Comparison of ENCODE assay signal across 8 cellular contexts in the genomic region with DNA sequence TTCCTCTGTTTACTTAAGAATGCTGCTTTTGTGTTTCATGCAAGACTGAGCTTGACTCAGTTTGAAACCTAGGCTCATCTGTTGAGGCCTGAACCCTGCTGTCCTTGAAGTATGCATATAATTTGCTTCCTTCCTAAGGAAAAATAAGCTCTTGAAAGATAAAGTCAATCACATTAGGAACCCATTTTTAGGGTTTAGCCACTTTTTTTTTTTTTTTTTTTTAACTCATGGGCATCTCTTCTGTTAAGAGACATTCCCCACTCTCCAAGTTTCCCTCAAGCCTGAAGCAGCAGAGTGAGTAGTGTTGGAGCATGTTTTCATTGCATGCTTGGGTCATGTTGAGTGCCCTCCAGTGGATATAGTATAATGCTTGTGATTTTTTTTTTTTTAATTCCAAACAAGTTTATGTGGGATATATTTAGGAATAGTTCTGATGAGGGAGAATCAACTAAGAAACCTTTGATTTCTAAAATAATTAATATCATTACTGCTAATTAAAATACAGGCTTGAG. TPM values are rescaled to one million over a fixed set of nuclear protein-coding genes. Genes with fewer than 3 reads are reported as not detected.
DNase-seq lines count a peak whose midpoint lies in the region; FAIRE-seq and TF ChIP-seq lines count a peak whose summit lies in the region.

No MANE protein-coding gene starts in this region.

- no peak for FAIRE-seq in GM12891 (lab: Jason Lieb, UNC)

- H3K27me3 ChIP-seq in BJ (ENCODE audit: control insufficient read depth, insufficient read depth, low read length) (no peaks in the 10 kb centered on the region), muscle layer of duodenum (ENCODE audit: low read depth, low read length) (no peaks in the 10 kb centered on the region)

- peaks cover 37 to 71% of the 10 kb centered on the region in 2 donors for H3K4me1 ChIP-seq in muscle layer of duodenum (ENCODE audit: control insufficient read depth in 1 of 2, insufficient read depth in 2 of 2, low read length in 2 of 2)

- H3K27ac ChIP-seq in muscle layer of duodenum (ENCODE audit: low read length): peak overlapping the region; percentile 90

- TF ChIP-seq CTCF in BJ (IDR thresholded peaks at IDR 0.05; ENCODE audit: insufficient read depth, low read depth, low read length): peak; percentile 48
- TF ChIP-seq CTCF in choroid plexus epithelial cell (conservative IDR thresholded peaks at IDR 0.05; ENCODE audit: low read depth, low read length): peak; percentile 26

- POLR2A ChIA-PET in BJ (lab: Charles Lee): interaction anchor here (0.7 kb wide), 1 partner anchor 56 kb away, joined by 7 read pairs; no protein-coding TSS in a partner anchor

- H3K4me3 ChIP-seq in BJ (ENCODE audit: low read depth, low read length) (no peak overlapping the region), choroid plexus epithelial cell (ENCODE audit: low read depth, low read length) (peak overlapping the region; percentile 78), muscle layer of duodenum (ENCODE audit: low read depth in 1 of 2, low read length in 2 of 2) (peak overlapping the region; percentile 85 to 98)

- DNase-seq in BJ (ENCODE audit: low read depth): no peak
- DNase-seq in GM12891 (ENCODE audit: insufficient read length, low spot score): no peak
- DNase-seq in NCI-H460 (ENCODE audit: extremely low read depth, low read depth): peak; percentile 34
- peak; percentile 69 for DNase-seq in choroid plexus epithelial cell (ENCODE audit: low read depth)
- DNase-seq in DMS153 treated with DMSO at 0.1 percent for 48 hours (lab: John Stamatoyannopoulos, UW; ENCODE audit: unreplicated experiment): no peak
- no peak for DNase-seq in 8988T
- DNase-seq in ureter (ENCODE audit: low spot score): no peak

- H3K36me3 ChIP-seq in BJ (ENCODE audit: control insufficient read depth, insufficient read depth, low read length) (no peaks in the 10 kb centered on the region), muscle layer of duodenum (ENCODE audit: control insufficient read depth in 1 of 2, insufficient read depth in 2 of 2, low read length in 2 of 2) (no peaks in the 10 kb centered on the region)

- TF ChIP-seq POLR2A in GM12891 (IDR thresholded peaks at IDR 0.05; ENCODE audit: low read depth, low read length): no peak

- no peaks in the 10 kb centered on the region for H3K9me3 ChIP-seq in muscle layer of duodenum (ENCODE audit: control insufficient read depth in 1 of 2, low read length in 2 of 2)

- CTCF ChIA-PET in BJ (lab: Yijun Ruan, JAX): interaction anchor here (0.7 kb wide), 1 partner anchor 111 kb away, joined by 3 read pairs; no protein-coding TSS in a partner anchor

TF ChIP-seq in GM12891, 5 proteins besides CTCF, POLR2A, EP300 and RAD21:
- TF ChIP-seq PAX5 (IDR thresholded peaks at IDR 0.05; ENCODE audit: insufficient read depth, low read length, severe bottlenecking) (peak; percentile 20), POU2F2 (IDR thresholded peaks at IDR 0.05; ENCODE audit: low read depth, low read length) (no peak)

RNA-seq across cellular contexts. Expression of gene CTNNB1, which starts 3.6 kb away (rescaled TPM):
- 423 and 496 TPM in 2 replicates for polyA plus RNA-seq in BJ (2011; rRNA removed)
- 856 and 1,505 TPM in 2 replicates for polyA minus RNA-seq in BJ (2011; rRNA and poly(A)+ RNA removed)
- polyA plus RNA-seq in GM12891 (2012; ENCODE audit: low read depth, missing spikeins): 84.5 TPM
- 263 and 272 TPM in 2 replicates for total RNA-seq in NCI-H460 (2014; rRNA removed; shearing (Covaris generic))
- polyA plus RNA-seq in NCI-H460 (2014; cell fraction: nucleus; rRNA removed): 175 and 205 TPM in 2 replicates
- total RNA-seq in ureter: 335 TPM

Comparison
In these comparisons a context has a peak if more than half of its experiments do, and no peak if none do; other contexts are left out.
1. DNase-seq: peak in NCI-H460 (single experiment) and choroid plexus epithelial cell (single experiment); none in BJ (single experiment), GM12891 (single experiment), DMS153 treated with DMSO at 0.1 percent for 48 hours (single experiment), 8988T (single experiment) and ureter (single experiment).